ENCODE assay signal across 8 cellular contexts in genomic region chr4:25925486-25926201, GRCh38. TPM values are rescaled to one million over a fixed set of nuclear protein-coding genes. Genes with fewer than 3 reads are reported as not detected.
DNase-seq lines count a peak whose midpoint lies in the region; ATAC-seq, FAIRE-seq and TF ChIP-seq lines count a peak whose summit lies in the region.

No MANE protein-coding gene starts in this region.

- H3K9me3 Mint-ChIP-seq in activated CD8-positive, alpha-beta memory T cell treated with anti-CD3 and anti-CD28 coated beads, Interleukin-2, amount 10 ng/mL, durations not matched to agents 7 days and 5 days (ENCODE audit: low read depth), result no peaks in the 10 kb centered on the region

- peaks cover 14% of the 10 kb centered on the region for H3K4me1 Mint-ChIP-seq in activated CD8-positive, alpha-beta memory T cell treated with anti-CD3 and anti-CD28 coated beads, Interleukin-2, amount 10 ng/mL, durations not matched to agents 7 days and 5 days

- no peak for TF ChIP-seq EP300 in K562 (IDR thresholded peaks at IDR 0.05; ENCODE audit: low read length)
- TF ChIP-seq EP300 in tibial nerve (IDR thresholded peaks at IDR 0.05), result no peak

- peak; percentile 43 to 72 (median 72); a peak in 5 of 6 replicates for TF ChIP-seq CTCF in HCT116 (IDR thresholded peaks at IDR 0.05 in 2 of 3, conservative IDR thresholded peaks at IDR 0.05 in 1 of 3; ENCODE audit: borderline replicate concordance in 1 of 3, insufficient read depth in 1 of 3, low read depth in 2 of 3, low read length in 2 of 3)
- peak; percentile 56 to 65 (median 61) for TF ChIP-seq CTCF in K562 (IDR thresholded peaks at IDR 0.05 in 2 of 3, conservative IDR thresholded peaks at IDR 0.05 in 1 of 3; ENCODE audit: insufficient read depth in 2 of 3, low read depth in 1 of 3, low read length in 3 of 3)
- peak; percentile 38 to 52 (median 47) for TF ChIP-seq CTCF in tibial nerve (IDR thresholded peaks at IDR 0.05)

- no peaks in the 10 kb centered on the region for H3K27me3 ChIP-seq in HCT116 (ENCODE audit: insufficient read depth, low read length)
- no peaks in the 10 kb centered on the region for H3K27me3 ChIP-seq in K562 (ENCODE audit: control insufficient read depth in 2 of 2, insufficient read depth in 2 of 2, low read length in 2 of 2)
- no peaks in the 10 kb centered on the region for H3K27me3 ChIP-seq in tibial nerve

- no peaks in the 10 kb centered on the region for H3K27me3 Mint-ChIP-seq in activated CD8-positive, alpha-beta memory T cell treated with anti-CD3 and anti-CD28 coated beads, Interleukin-2, amount 10 ng/mL, durations not matched to agents 7 days and 5 days

- H3K4me3 Mint-ChIP-seq in activated CD8-positive, alpha-beta memory T cell treated with anti-CD3 and anti-CD28 coated beads, Interleukin-2, amount 10 ng/mL, durations not matched to agents 7 days and 5 days, result no peak overlapping the region

- intact Hi-C loops in HCT116 (cut with micrococcal nuclease), result loop anchor here (5.0 to 10.0 kb wide), 2 partner anchors 409 to 487 kb away; no protein-coding TSS in a partner anchor
- intact Hi-C loops in K562 (cut with micrococcal nuclease), result loop anchor here (5.0 kb wide), 1 partner anchor 102 kb away; no protein-coding TSS in a partner anchor

- FAIRE-seq in K562 (lab: Jason Lieb, UNC), result peak; percentile 78

- 0 out of 4 replicates have a peak, but pooled peaks cover 0 to 3% of the 10 kb centered on the region in 2 experiments for H3K36me3 ChIP-seq in HCT116 (ENCODE audit: control insufficient read depth in 1 of 2, insufficient read depth in 2 of 2, low read length in 2 of 2)
- peaks cover 17% of the 10 kb centered on the region; the same call in 2 of the 3 replicates for H3K36me3 ChIP-seq in K562 (ENCODE audit: control insufficient read depth, insufficient read depth, low read length)
- peaks cover 0 to 8% (median 0%) of the 10 kb centered on the region in 3 donors for H3K36me3 ChIP-seq in tibial nerve

- H3K9me3 ChIP-seq in HCT116 (ENCODE audit: control insufficient read depth in 1 of 2, insufficient read depth in 1 of 2, low read depth in 1 of 2, low read length in 2 of 2), result no peaks in the 10 kb centered on the region
- H3K9me3 ChIP-seq in K562 (replicated peaks; ENCODE audit: control insufficient read depth, insufficient read depth, low read depth, low read length), result no peaks in the 10 kb centered on the region
- no peaks in the 10 kb centered on the region for H3K9me3 ChIP-seq in tibial nerve

- TF ChIP-seq POLR2A in HCT116 (IDR thresholded peaks at IDR 0.05; ENCODE audit: borderline replicate concordance, extremely low read depth, insufficient read depth, insufficient read length) (no peak), K562 (conservative IDR thresholded peaks at IDR 0.05) (no peak), tibial nerve (IDR thresholded peaks at IDR 0.05) (no peak)

- ATAC-seq in activated CD8-positive, alpha-beta memory T cell treated with anti-CD3 and anti-CD28 coated beads, Interleukin-2, amount 10 ng/mL, durations not matched to agents 7 days and 5 days, result peak; percentile 55
- ATAC-seq in HCT116 (peak; percentile 87), K562 (peak; percentile 92)

- no peak overlapping the region for H3K9ac ChIP-seq in HCT116 (ENCODE audit: low read length)
- H3K9ac ChIP-seq in K562 (ENCODE audit: insufficient read depth in 1 of 2, low read depth in 2 of 2, low read length in 2 of 2), result no peak overlapping the region

- no peaks in the 10 kb centered on the region for H3K9me2 ChIP-seq in HCT116 (ENCODE audit: insufficient read depth)

- H3K27ac Mint-ChIP-seq in activated CD8-positive, alpha-beta memory T cell treated with anti-CD3 and anti-CD28 coated beads, Interleukin-2, amount 10 ng/mL, durations not matched to agents 7 days and 5 days, result no peak overlapping the region

- peaks cover 7% of the 10 kb centered on the region for H3K9me1 ChIP-seq in K562 (ENCODE audit: control insufficient read depth, insufficient read depth, low read length)

- H3K27ac ChIP-seq in HCT116 (ENCODE audit: low read depth, low read length) (no peak overlapping the region), K562 (ENCODE audit: extremely low read depth, low read depth, low read length) (no peak overlapping the region), tibial nerve (no peak overlapping the region)

- RAD21 ChIA-PET in HCT116 (lab: Charles Lee; ENCODE audit: low non-redundant PET in 1 of 2, low total read pairs in 2 of 2, uncharacterized antibody in 2 of 2, unreplicated experiment in 2 of 2), result no interaction called here

- peaks cover 3% of the 10 kb centered on the region for H3K36me3 Mint-ChIP-seq in activated CD8-positive, alpha-beta memory T cell treated with anti-CD3 and anti-CD28 coated beads, Interleukin-2, amount 10 ng/mL, durations not matched to agents 7 days and 5 days

- CTCF ChIA-PET in activated CD8-positive, alpha-beta memory T cell treated with anti-CD3 and anti-CD28 coated beads, Interleukin-2, amount 10 ng/mL, durations not matched to agents 7 days and 5 days (lab: Charles Lee), result interaction anchor here (0.6 to 1.4 kb wide), 5 partner anchors 9 to 435 kb away, joined by 3 to 4 read pairs (median 3); no protein-coding TSS in a partner anchor
- CTCF ChIA-PET in HCT116 (lab: Charles Lee) (interaction anchor here (1.4 to 1.8 kb wide), 2 partner anchors 9 to 12 kb away, joined by 5 to 6 read pairs; partner anchors contain the start of gene SMIM20), K562 (lab: Yijun Ruan, JAX; ENCODE audit: low intra/inter-chr PET ratio) (interaction anchor here (0.6 kb wide), 1 partner anchor 155 kb away, joined by 3 read pairs; no protein-coding TSS in a partner anchor)

- H3K4me2 ChIP-seq in HCT116 (ENCODE audit: low read length), result no peak overlapping the region
- H3K4me2 ChIP-seq in K562 (ENCODE audit: insufficient read depth, low read length), result no peak overlapping the region

- H2AFZ ChIP-seq in HCT116 (ENCODE audit: low read depth, low read length, poor library complexity, severe bottlenecking) (no peak overlapping the region), K562 (ENCODE audit: low read depth, low read length) (no peak overlapping the region)

- no peaks in the 10 kb centered on the region for H3K4me1 ChIP-seq in HCT116 (ENCODE audit: control insufficient read depth in 1 of 2, insufficient read depth in 2 of 2, low read length in 2 of 2)
- H3K4me1 ChIP-seq in K562 (replicated peaks in 1 of 2; ENCODE audit: control insufficient read depth in 2 of 2, insufficient read depth in 2 of 2, low read length in 2 of 2), result no peaks in the 10 kb centered on the region; a peak in 2 of 5 replicates
- peaks cover 0 to 38% (median 13%) of the 10 kb centered on the region in 4 donors for H3K4me1 ChIP-seq in tibial nerve

- in situ Hi-C loops in K562 (cut with MboI), result no loop called here

- H4K20me1 ChIP-seq in HCT116 (ENCODE audit: insufficient read depth) (0 out of 2 replicates have a peak, but pooled peaks cover 7% of the 10 kb centered on the region), K562 (replicated peaks; ENCODE audit: control insufficient read depth, insufficient read depth, low read length) (peaks cover 6% of the 10 kb centered on the region)

- BruUV-seq in HCT116 (replicated peaks; lab: Mats Ljungman, UMichigan), result no TSS peak
- no TSS peak for BruUV-seq in K562 (replicated peaks; lab: Mats Ljungman, UMichigan)

- no peak overlapping the region for H3K4me3 ChIP-seq in HCT116 (replicated peaks in 1 of 2; ENCODE audit: low read depth in 1 of 2, low read length in 2 of 2)
- no peak overlapping the region for H3K4me3 ChIP-seq in K562
- no peak overlapping the region for H3K4me3 ChIP-seq in tibial nerve

- TF ChIP-seq RAD21 in HCT116 (IDR thresholded peaks at IDR 0.05; ENCODE audit: low read depth) (peak; percentile 68), K562 (CRISPR knock-in tag; conservative IDR thresholded peaks at IDR 0.05 in 1 of 2, IDR thresholded peaks at IDR 0.05 in 1 of 2) (peak in 1 of 2 experiments; percentile 53; a peak in 3 of 4 replicates)

- DNase-seq in activated CD8-positive, alpha-beta memory T cell treated with anti-CD3 and anti-CD28 coated beads, Interleukin-2, amount 10 ng/mL, durations not matched to agents 7 days and 5 days, result peak; percentile 51
- no peak for DNase-seq in activated CD8-positive, alpha-beta memory T cell treated with anti-CD3 and anti-CD28 coated beads for 24 hours
- DNase-seq in HCT116 (ENCODE audit: low read depth, low spot score) (peak; percentile 35), NCI-H2227 treated with DMSO at 0.1 percent for 48 hours (lab: John Stamatoyannopoulos, UW) (peak; percentile 3), K562 (ENCODE audit: extremely low read depth in 1 of 4, low spot score in 3 of 4) (peak; percentile 25 to 59 (median 42)), left kidney (ENCODE audit: low read depth, low spot score) (peak; percentile 63), tibial nerve (ENCODE audit: low spot score in 2 of 2) (peak; percentile 35 to 53), NCI-H1694 treated with DMSO at 0.1 percent for 48 hours (lab: John Stamatoyannopoulos, UW) (no peak)

- POLR2A ChIA-PET in HCT116 (lab: Charles Lee) (no interaction called here), K562 (lab: Yijun Ruan, JAX) (interaction anchor here (0.6 to 0.8 kb wide), 2 partner anchors 20 to 277 kb away, joined by 3 read pairs; no protein-coding TSS in a partner anchor)

- 47% methylated on average over 10 of the region's 11 CpGs for WGBS in K562 (ENCODE audit: insufficient coverage, low coverage, missing lambda C conversion rate)
- WGBS in tibial nerve, 2 donors, result 59 to 67% methylated on average over 11 of the region's 11 CpGs

- H3K79me2 ChIP-seq in HCT116 (ENCODE audit: insufficient read depth, low read length), result peaks cover 26% of the 10 kb centered on the region
- peaks cover 9% of the 10 kb centered on the region; the same call in 1 of the 3 replicates for H3K79me2 ChIP-seq in K562 (ENCODE audit: control insufficient read depth, insufficient read depth, low read length)

RNA-seq across cellular contexts. Expression of gene SMIM20, which starts 11.6 kb away (rescaled TPM):
- 1 to 10 TPM; 9.6 to 9.9 TPM for total RNA-seq in activated CD8-positive, alpha-beta memory T cell treated with anti-CD3 and anti-CD28 coated beads, Interleukin-2, amount 10 ng/mL, durations not matched to agents 7 days and 5 days
- total RNA-seq in HCT116 (2021; ENCODE audit: unreplicated experiment) (36.9 TPM), K562 (2014; rRNA removed) (25.8 and 28.0 TPM in 2 replicates), K562 (2014; rRNA removed; fragmentation: Illumina TruSeq; extraction: Trizol) (36.5 and 38.9 TPM in 2 replicates), K562 (2015; rRNA removed; fragmentation: Illumina TruSeq; extraction: Trizol) (33.0 and 36.4 TPM in 2 replicates), K562 (2021) (25.1 and 29.9 TPM in 2 replicates), tibial nerve (10 to 100 TPM; 14.7 to 31.0 (median 20.9) TPM)
- 22.4 and 32.0 TPM in 2 replicates for polyA plus RNA-seq in HCT116 (2012)
- 3.3 and 12.6 TPM in 2 replicates for total RNA-seq in K562 (2011; cell fraction: chromatin; rRNA removed; ENCODE audit: low replicate concordance)
- 6.4 and 7.0 TPM in 2 replicates for total RNA-seq in K562 (2011; cell fraction: nucleolus; rRNA removed)
- 10.3 and 13.6 TPM in 2 replicates for total RNA-seq in K562 (2011; cell fraction: nucleoplasm; rRNA removed)
- polyA plus RNA-seq in K562 (2011; rRNA removed) (29.2 and 45.1 TPM in 2 replicates), K562 (2014; fragmentation: Illumina TruSeq; extraction: Trizol) (26.0 and 33.7 TPM in 2 replicates), K562 (2014; fragmentation: Nextera tagmentation; extraction: Ambion mirVana) (10 to 100 TPM; 50.7 to 51.0 TPM), K562 (2014; rRNA removed) (36.9 and 46.3 TPM in 2 replicates)
- 10.0 and 16.1 TPM in 2 replicates for polyA plus RNA-seq in K562 (2011; cell fraction: cytosol; rRNA removed)
- 6.0 and 10.8 TPM in 2 replicates for polyA plus RNA-seq in K562 (2011; cell fraction: nucleus; rRNA removed)
- 30.2 and 36.9 TPM in 2 replicates for polyA plus RNA-seq in K562 (2012)
- 8.2 and 9.4 TPM in 2 replicates for polyA minus RNA-seq in K562 (2011; rRNA and poly(A)+ RNA removed)
- 5.6 and 7.2 TPM in 2 replicates for polyA minus RNA-seq in K562 (2011; cell fraction: cytosol; rRNA and poly(A)+ RNA removed)
- polyA minus RNA-seq in K562 (2011; cell fraction: nucleus; rRNA and poly(A)+ RNA removed), result 2.3 and 3.6 TPM in 2 replicates

Comparison
In these comparisons a context has a peak if more than half of its experiments do, and no peak if none do; other contexts are left out.
1. DNase-seq: peak in activated CD8-positive, alpha-beta memory T cell treated with anti-CD3 and anti-CD28 coated beads, Interleukin-2, amount 10 ng/mL, durations not matched to agents 7 days and 5 days (single experiment), HCT116 (single experiment), NCI-H2227 treated with DMSO at 0.1 percent for 48 hours (single experiment), K562 (4 of 4), left kidney (single experiment) and tibial nerve (2 of 2); none in activated CD8-positive, alpha-beta memory T cell treated with anti-CD3 and anti-CD28 coated beads for 24 hours (single experiment) and NCI-H1694 treated with DMSO at 0.1 percent for 48 hours (single experiment).
2. Peak in every context shown above with its lines, with median percentiles within 50 percentile points of each other: ATAC-seq and CTCF ChIP-seq.